8 cellular contexts compared by ENCODE assay signal in genomic region chr21:31557956-31558838, GRCh38.
DNase-seq lines count a peak whose midpoint lies in the region; ATAC-seq, FAIRE-seq and TF ChIP-seq lines count a peak whose summit lies in the region.

No MANE protein-coding gene starts in this region.

- H3K9me2 ChIP-seq in DOHH2 (replicated peaks; ENCODE audit: control insufficient read depth, low read length), result no peaks in the 10 kb centered on the region

- peak; percentile 1 to 47 (median 15) for DNase-seq in T-helper 2 cell
- DNase-seq in bronchial epithelial cell (ENCODE audit: low read depth), result no peak
- peak in 1 of 3 donors; percentile 23 for DNase-seq in right lobe of liver
- peak; percentile 18 to 27 for DNase-seq in stimulated activated CD4-positive, alpha-beta T cell treated with anti-CD3 and anti-CD28 coated beads, Interleukin-4, amount 100 ng/mL, for 4 hours
- no peak for DNase-seq in mucosa of gallbladder (ENCODE audit: low spot score)

- TF ChIP-seq CTCF in DOHH2 (IDR thresholded peaks at IDR 0.05; ENCODE audit: low read depth, low read length, poor library complexity, severe bottlenecking) (no peak), bronchial epithelial cell (IDR thresholded peaks at IDR 0.05; ENCODE audit: insufficient read depth, low read length, severe bottlenecking) (no peak), right lobe of liver (IDR thresholded peaks at IDR 0.05) (no peak)

- ATAC-seq in HG03439 (IDR thresholded peaks at IDR 0.05; ENCODE audit: unreplicated experiment) (peak; percentile 10), right lobe of liver (no peak), HG02884 (IDR thresholded peaks at IDR 0.05; ENCODE audit: unreplicated experiment) (no peak)

- 25% methylated on average over 28 of the region's 98 CpGs for WGBS in right lobe of liver (ENCODE audit: insufficient coverage, low coverage, low lambda C conversion rate, missing lambda C conversion rate)

- H3F3A ChIP-seq in DOHH2 (ENCODE audit: control insufficient read depth, insufficient read depth), result peaks cover 7% of the 10 kb centered on the region; the same call in 1 of the 2 replicates

- FAIRE-seq in bronchial epithelial cell (lab: Jason Lieb, UNC), result no peak

- H3K36me3 ChIP-seq in DOHH2 (ENCODE audit: control insufficient read depth, low read length), result peaks cover 13% of the 10 kb centered on the region
- no peaks in the 10 kb centered on the region for H3K36me3 ChIP-seq in bronchial epithelial cell (ENCODE audit: control insufficient read depth, insufficient read depth, low read length)
- H3K36me3 ChIP-seq in right lobe of liver, result no peaks in the 10 kb centered on the region

- H3K9me3 ChIP-seq in DOHH2 (ENCODE audit: control insufficient read depth, insufficient read depth, low read length) (no peaks in the 10 kb centered on the region), right lobe of liver (no peaks in the 10 kb centered on the region)

- H3K27ac ChIP-seq in DOHH2 (ENCODE audit: low read depth, low read length), result no peak overlapping the region
- no peak overlapping the region for H3K27ac ChIP-seq in right lobe of liver

- peaks cover 21% of the 10 kb centered on the region for H3K4me1 ChIP-seq in DOHH2 (ENCODE audit: control insufficient read depth, low read length)
- no peaks in the 10 kb centered on the region for H3K4me1 ChIP-seq in right lobe of liver

- peaks cover 53% of the 10 kb centered on the region for H3K79me2 ChIP-seq in DOHH2 (ENCODE audit: control insufficient read depth, low read length)

- H3K4me3 ChIP-seq in DOHH2 (ENCODE audit: low read length), result peak overlapping the region; percentile 87
- H3K4me3 ChIP-seq in bronchial epithelial cell (ENCODE audit: low read depth, low read length), result peak overlapping the region; percentile 49
- peak overlapping the region; percentile 51 to 58 (median 53) for H3K4me3 ChIP-seq in right lobe of liver

- H3K27me3 ChIP-seq in DOHH2 (ENCODE audit: control insufficient read depth, low read length) (peaks cover 8% of the 10 kb centered on the region), bronchial epithelial cell (ENCODE audit: control insufficient read depth, insufficient read depth, low read length) (peaks cover 6% of the 10 kb centered on the region), right lobe of liver (no peaks in the 10 kb centered on the region)

- intact Hi-C loops in right lobe of liver (cut with DNase I), result no loop called here

- H4K20me1 ChIP-seq in DOHH2 (ENCODE audit: control insufficient read depth, insufficient read depth, low read depth, low read length), result no peaks in the 10 kb centered on the region

- no peak for TF ChIP-seq POLR2A in right lobe of liver (IDR thresholded peaks at IDR 0.05)

- peak overlapping the region; percentile 98 for H3K4me2 ChIP-seq in DOHH2 (ENCODE audit: low read length)

Comparison
In these comparisons a context has a peak if more than half of its experiments do, and no peak if none do; other contexts are left out.
1. DNase-seq: peak in T-helper 2 cell (5 of 5) and stimulated activated CD4-positive, alpha-beta T cell treated with anti-CD3 and anti-CD28 coated beads, Interleukin-4, amount 100 ng/mL, for 4 hours (2 of 2); none in bronchial epithelial cell (single experiment) and mucosa of gallbladder (single experiment).
2. Peak in every context shown above with its lines, with median percentiles within 50 percentile points of each other: H3K4me3 ChIP-seq.